ENCODE assay signal across 9 cellular contexts in genomic region chr1:36160388-36160948, GRCh38. TPM values are rescaled to one million over a fixed set of nuclear protein-coding genes. Genes with fewer than 3 reads are reported as not detected.
DNase-seq lines count a peak whose midpoint lies in the region; ATAC-seq, FAIRE-seq and TF ChIP-seq lines count a peak whose summit lies in the region.
"Had no signal": no experiment of that assay in that cellular context is flagged by ENCODE, and none has a peak within 500 bp of the region (broad histone marks: within the 10 kb centered on the region; RNA-seq: fewer than 3 reads in every experiment).

No MANE protein-coding gene starts in this region.

- no peak overlapping the region for H4K8ac ChIP-seq in mesendoderm (ENCODE audit: low read depth, low read length)

- no peak for TF ChIP-seq EP300 in K562 (IDR thresholded peaks at IDR 0.05; ENCODE audit: low read length)

- H3K27me3 Mint-ChIP-seq in activated naive CD4-positive, alpha-beta T cell treated with anti-CD3 and anti-CD28 coated beads, Interleukin-2, amount 10 ng/mL, durations not matched to agents 7 days and 5 days = no peaks in the 10 kb centered on the region

- H3K9me3 ChIP-seq in K562 (replicated peaks; ENCODE audit: control insufficient read depth, insufficient read depth, low read depth, low read length) (no peaks in the 10 kb centered on the region), upper lobe of right lung (no peaks in the 10 kb centered on the region)

- H3K9ac ChIP-seq in K562 (ENCODE audit: insufficient read depth in 1 of 2, low read depth in 2 of 2, low read length in 2 of 2) (peak overlapping the region; percentile 74 to 89), mesendoderm (ENCODE audit: low read length) (peak overlapping the region; percentile 86)
- H3K9ac ChIP-seq: KMS-11 had no signal

- H2BK120ac ChIP-seq in mesendoderm (ENCODE audit: low read depth, low read length) = peak overlapping the region; percentile 54

- H4K5ac ChIP-seq in mesendoderm (ENCODE audit: low read length) = no peak overlapping the region

- in situ Hi-C loops in K562 (cut with MboI) = no loop called here

- H3K4ac ChIP-seq in mesendoderm (ENCODE audit: low read depth, low read length) = peak overlapping the region; percentile 89

- H3K9me3 Mint-ChIP-seq in activated naive CD4-positive, alpha-beta T cell treated with anti-CD3 and anti-CD28 coated beads, Interleukin-2, amount 10 ng/mL, durations not matched to agents 7 days and 5 days = no peaks in the 10 kb centered on the region

- peak overlapping the region; percentile 91 for H3K27ac Mint-ChIP-seq in activated naive CD4-positive, alpha-beta T cell treated with anti-CD3 and anti-CD28 coated beads, Interleukin-2, amount 10 ng/mL, durations not matched to agents 7 days and 5 days

- peaks cover 69% of the 10 kb centered on the region for H3K4me1 Mint-ChIP-seq in activated naive CD4-positive, alpha-beta T cell treated with anti-CD3 and anti-CD28 coated beads, Interleukin-2, amount 10 ng/mL, durations not matched to agents 7 days and 5 days

- ATAC-seq in K562 (no peak), upper lobe of right lung (no peak), HG02588 (IDR thresholded peaks at IDR 0.05; ENCODE audit: unreplicated experiment) (no peak)

- intact Hi-C loops in K562 (cut with micrococcal nuclease) (no loop called here), upper lobe of right lung (cut with DNase I) (no loop called here)

- peaks cover 51% of the 10 kb centered on the region for H3K79me1 ChIP-seq in mesendoderm (ENCODE audit: low read length)

- H3K4me3 ChIP-seq in K562 = peak overlapping the region; percentile 37
- no peak overlapping the region for H3K4me3 ChIP-seq in mesendoderm (ENCODE audit: low read length)
- peak overlapping the region; percentile 47 for H3K4me3 ChIP-seq in upper lobe of right lung

- H3K36me3 ChIP-seq in K562 (ENCODE audit: control insufficient read depth, insufficient read depth, low read length) = peaks cover 41% of the 10 kb centered on the region
- peaks cover 2% of the 10 kb centered on the region for H3K36me3 ChIP-seq in mesendoderm (ENCODE audit: control insufficient read depth, insufficient read depth, low read length)
- H3K36me3 ChIP-seq in upper lobe of right lung = no peaks in the 10 kb centered on the region

- H3K9me1 ChIP-seq in K562 (ENCODE audit: control insufficient read depth, insufficient read depth, low read length) = peaks cover 4% of the 10 kb centered on the region

- peak overlapping the region; percentile 31 for H2BK5ac ChIP-seq in mesendoderm (ENCODE audit: low read length)

- H3K56ac ChIP-seq in mesendoderm (ENCODE audit: low read length) = peak overlapping the region; percentile 89

- WGBS in K562 (ENCODE audit: insufficient coverage, low coverage, missing lambda C conversion rate) = 62% methylated on average over 4 of the region's 4 CpGs
- WGBS in mesendoderm (ENCODE audit: extremely low coverage, insufficient coverage, low lambda C conversion rate) = no CpG with 5 or more reads among the region's 4 CpGs

- H3K18ac ChIP-seq in mesendoderm (ENCODE audit: low read length) = peak overlapping the region; percentile 65

- H2BK15ac ChIP-seq in mesendoderm (replicated peaks; ENCODE audit: low read depth) = no peak overlapping the region

- peak overlapping the region; percentile 82 for H3K4me2 ChIP-seq in K562 (ENCODE audit: insufficient read depth, low read length)
- H3K4me2 ChIP-seq in mesendoderm (ENCODE audit: low read length) = no peak overlapping the region
- H3K4me2 ChIP-seq: KMS-11 had no signal

- no peak for TF ChIP-seq CTCF in K562 (IDR thresholded peaks at IDR 0.05 in 2 of 3, conservative IDR thresholded peaks at IDR 0.05 in 1 of 3; ENCODE audit: insufficient read depth in 2 of 3, low read depth in 1 of 3, low read length in 3 of 3)
- TF ChIP-seq CTCF in upper lobe of right lung (IDR thresholded peaks at IDR 0.05) = no peak

- no peaks in the 10 kb centered on the region for H3K27me3 ChIP-seq in K562 (ENCODE audit: control insufficient read depth in 2 of 2, insufficient read depth in 2 of 2, low read length in 2 of 2)
- H3K27me3 ChIP-seq in mesendoderm (ENCODE audit: insufficient read depth, low read length, poor library complexity) = no peaks in the 10 kb centered on the region
- H3K27me3 ChIP-seq in upper lobe of right lung = no peaks in the 10 kb centered on the region

- peak overlapping the region; percentile 71 for H3K4me3 Mint-ChIP-seq in activated naive CD4-positive, alpha-beta T cell treated with anti-CD3 and anti-CD28 coated beads, Interleukin-2, amount 10 ng/mL, durations not matched to agents 7 days and 5 days

- DNase-seq in activated naive CD4-positive, alpha-beta T cell treated with anti-CD3 and anti-CD28 coated beads, Interleukin-2, amount 10 ng/mL, durations not matched to agents 7 days and 5 days = no peak
- DNase-seq in activated naive CD4-positive, alpha-beta T cell treated with anti-CD3 and anti-CD28 coated beads, Interleukin-2, amount 50 U/mL, for 16 hours = no peak
- no peak for DNase-seq in K562 (ENCODE audit: extremely low read depth in 1 of 4, low spot score in 3 of 4)
- no peak for DNase-seq in mesendoderm
- no peak for DNase-seq in upper lobe of right lung
- no peak for DNase-seq in MV-4-11 (lab: John Stamatoyannopoulos, UW)
- DNase-seq in H54 (ENCODE audit: insufficient read length, low spot score) = no peak

- peak overlapping the region; percentile 91 for H2AK5ac ChIP-seq in mesendoderm (ENCODE audit: low read length)

- peak overlapping the region; percentile 76 for H3K27ac ChIP-seq in K562 (ENCODE audit: extremely low read depth, low read depth, low read length)
- peak overlapping the region; percentile 74 for H3K27ac ChIP-seq in mesendoderm (ENCODE audit: low read depth, low read length)
- H3K27ac ChIP-seq in upper lobe of right lung = peak overlapping the region; percentile 93
- H3K27ac ChIP-seq: KMS-11 had no signal

- peaks cover 56% of the 10 kb centered on the region for H3K36me3 Mint-ChIP-seq in activated naive CD4-positive, alpha-beta T cell treated with anti-CD3 and anti-CD28 coated beads, Interleukin-2, amount 10 ng/mL, durations not matched to agents 7 days and 5 days

- POLR2A ChIA-PET in K562 (lab: Yijun Ruan, JAX) = interaction anchor here (0.6 to 5.5 kb wide), 19 partner anchors 10 to 1649 kb away, joined by 3 to 42 read pairs (median 3); partner anchors contain the start of genes MRPS15, THRAP3 and TRAPPC3

- FAIRE-seq in K562 (lab: Jason Lieb, UNC) (peak; percentile 48), H54 (lab: Jason Lieb, UNC) (no peak)

- peaks cover 91% of the 10 kb centered on the region for H3K79me2 ChIP-seq in K562 (ENCODE audit: control insufficient read depth, insufficient read depth, low read length)
- H3K79me2 ChIP-seq in mesendoderm (ENCODE audit: control insufficient read depth, insufficient read depth, low read length) = peaks cover 64% of the 10 kb centered on the region

- H3K4me1 ChIP-seq in K562 (replicated peaks in 1 of 2; ENCODE audit: control insufficient read depth in 2 of 2, insufficient read depth in 2 of 2, low read length in 2 of 2) = peaks cover 42 to 59% of the 10 kb centered on the region in 2 experiments
- H3K4me1 ChIP-seq in mesendoderm (ENCODE audit: control insufficient read depth, low read depth, low read length) = peaks cover 23% of the 10 kb centered on the region
- peaks cover 67% of the 10 kb centered on the region for H3K4me1 ChIP-seq in upper lobe of right lung

- CTCF ChIA-PET in activated naive CD4-positive, alpha-beta T cell treated with anti-CD3 and anti-CD28 coated beads, Interleukin-2, amount 10 ng/mL, durations not matched to agents 7 days and 5 days (lab: Charles Lee) = interaction anchor here (0.6 to 8.2 kb wide), 8 partner anchors 10 to 147 kb away, joined by 3 to 72 read pairs (median 4); partner anchors contain the start of gene TRAPPC3
- CTCF ChIA-PET in K562 (lab: Yijun Ruan, JAX; ENCODE audit: low intra/inter-chr PET ratio) = interaction anchor here (1.5 kb wide), 1 partner anchor 61 kb away, joined by 7 read pairs; no protein-coding TSS in a partner anchor

- TF ChIP-seq POLR2A in K562 (conservative IDR thresholded peaks at IDR 0.05) (no peak), H54 (IDR thresholded peaks at IDR 0.05; ENCODE audit: low read depth, low read length) (no peak)

- BruUV-seq in K562 (replicated peaks; lab: Mats Ljungman, UMichigan) = no TSS peak

- TF ChIP-seq RAD21 in K562 (CRISPR knock-in tag; conservative IDR thresholded peaks at IDR 0.05 in 1 of 2, IDR thresholded peaks at IDR 0.05 in 1 of 2) = no peak

- H3K23ac ChIP-seq in mesendoderm (ENCODE audit: low read length) = peak overlapping the region; percentile 66

- H4K20me1 ChIP-seq in K562 (replicated peaks; ENCODE audit: control insufficient read depth, insufficient read depth, low read length) = 0 out of 2 replicates have a peak, but pooled peaks cover 3% of the 10 kb centered on the region

- peak overlapping the region; percentile 85 for H2AFZ ChIP-seq in K562 (ENCODE audit: low read depth, low read length)

RNA-seq across cellular contexts. Expression of gene MAP7D1, which starts 4.5 kb away (rescaled TPM):
- 28.8 and 80.6 TPM in 2 replicates for total RNA-seq in K562 (2011; cell fraction: chromatin; rRNA removed; ENCODE audit: low replicate concordance)
- 47.5 and 62.2 TPM in 2 replicates for total RNA-seq in K562 (2011; cell fraction: nucleolus; rRNA removed)
- total RNA-seq in K562 (2011; cell fraction: nucleoplasm; rRNA removed) = 37.8 and 52.2 TPM in 2 replicates
- 72.8 and 74.4 TPM in 2 replicates for total RNA-seq in K562 (2014; rRNA removed)
- total RNA-seq in K562 (2014; rRNA removed; fragmentation: Illumina TruSeq; extraction: Trizol) = 17.4 and 20.8 TPM in 2 replicates
- total RNA-seq in K562 (2015; rRNA removed; fragmentation: Illumina TruSeq; extraction: Trizol) = 34.5 and 37.8 TPM in 2 replicates
- 101 and 108 TPM in 2 replicates for total RNA-seq in K562 (2021)
- 17.2 and 18.4 TPM in 2 replicates for polyA plus RNA-seq in K562 (2011; rRNA removed)
- polyA plus RNA-seq in K562 (2011; cell fraction: cytosol; rRNA removed) = 14.6 and 28.7 TPM in 2 replicates
- 34.1 and 46.2 TPM in 2 replicates for polyA plus RNA-seq in K562 (2011; cell fraction: nucleus; rRNA removed)
- polyA plus RNA-seq in K562 (2012) = 51.5 and 56.5 TPM in 2 replicates
- polyA plus RNA-seq in K562 (2014; fragmentation: Illumina TruSeq; extraction: Trizol) = 49.2 and 53.7 TPM in 2 replicates
- 1 to 10 TPM; 3.6 to 4.4 TPM for polyA plus RNA-seq in K562 (2014; fragmentation: Nextera tagmentation; extraction: Ambion mirVana)
- polyA plus RNA-seq in K562 (2014; rRNA removed) = 53.8 and 54.7 TPM in 2 replicates
- polyA minus RNA-seq in K562 (2011; rRNA and poly(A)+ RNA removed) = 8.2 and 9.2 TPM in 2 replicates
- 31.8 and 55.1 TPM in 2 replicates for polyA minus RNA-seq in K562 (2011; cell fraction: cytosol; rRNA and poly(A)+ RNA removed)
- polyA minus RNA-seq in K562 (2011; cell fraction: nucleus; rRNA and poly(A)+ RNA removed) = 13.1 and 14.8 TPM in 2 replicates
- 38.9 TPM for polyA plus RNA-seq in mesendoderm (2013, experiment 1 of 2)
- polyA plus RNA-seq in mesendoderm (2013, experiment 2 of 2) = 40.0 TPM
- 114 TPM for total RNA-seq in upper lobe of right lung

RNA-seq across cellular contexts. Expression of gene TRAPPC3, which starts 11.2 kb away (rescaled TPM):
- total RNA-seq in K562 (2011; cell fraction: chromatin; rRNA removed; ENCODE audit: low replicate concordance) = 60.6 and 88.2 TPM in 2 replicates
- total RNA-seq in K562 (2011; cell fraction: nucleolus; rRNA removed) = 67.4 and 71.0 TPM in 2 replicates
- 76.7 and 96.0 TPM in 2 replicates for total RNA-seq in K562 (2011; cell fraction: nucleoplasm; rRNA removed)
- total RNA-seq in K562 (2014; rRNA removed) = 132 and 141 TPM in 2 replicates
- total RNA-seq in K562 (2014; rRNA removed; fragmentation: Illumina TruSeq; extraction: Trizol) = 109 and 114 TPM in 2 replicates
- 112 and 115 TPM in 2 replicates for total RNA-seq in K562 (2015; rRNA removed; fragmentation: Illumina TruSeq; extraction: Trizol)
- total RNA-seq in K562 (2021) = 83.4 and 90.9 TPM in 2 replicates
- polyA plus RNA-seq in K562 (2011; rRNA removed) = 128 and 141 TPM in 2 replicates
- polyA plus RNA-seq in K562 (2011; cell fraction: cytosol; rRNA removed) = 75.6 and 128 TPM in 2 replicates
- polyA plus RNA-seq in K562 (2011; cell fraction: nucleus; rRNA removed) = 80.4 and 107 TPM in 2 replicates
- 109 and 110 TPM in 2 replicates for polyA plus RNA-seq in K562 (2012)
- 127 and 140 TPM in 2 replicates for polyA plus RNA-seq in K562 (2014; fragmentation: Illumina TruSeq; extraction: Trizol)
- polyA plus RNA-seq in K562 (2014; fragmentation: Nextera tagmentation; extraction: Ambion mirVana) = 10 to 100 TPM; 20.6 to 41.8 TPM
- polyA plus RNA-seq in K562 (2014; rRNA removed) = 119 and 142 TPM in 2 replicates
- polyA minus RNA-seq in K562 (2011; rRNA and poly(A)+ RNA removed) = 47.8 and 54.0 TPM in 2 replicates
- polyA minus RNA-seq in K562 (2011; cell fraction: cytosol; rRNA and poly(A)+ RNA removed) = 29.4 and 32.5 TPM in 2 replicates
- polyA minus RNA-seq in K562 (2011; cell fraction: nucleus; rRNA and poly(A)+ RNA removed) = 18.6 and 31.1 TPM in 2 replicates
- polyA plus RNA-seq in mesendoderm (2013, experiment 1 of 2) = 40.2 TPM
- polyA plus RNA-seq in mesendoderm (2013, experiment 2 of 2) = 41.3 TPM
- 63.1 TPM for total RNA-seq in upper lobe of right lung

RNA-seq across cellular contexts. Expression of gene COL8A2, which starts 35.4 kb away (rescaled TPM):
- total RNA-seq in K562 (2011; cell fraction: chromatin; rRNA removed; ENCODE audit: low replicate concordance) = 0.07 and 0.11 TPM in 2 replicates
- 0.13 and 0.17 TPM in 2 replicates for total RNA-seq in K562 (2011; cell fraction: nucleolus; rRNA removed)
- 0.07 TPM in 1 of 2 replicates, not detected in the other for total RNA-seq in K562 (2011; cell fraction: nucleoplasm; rRNA removed)
- total RNA-seq in K562 (2014; rRNA removed) (0.14 TPM in 1 of 2 replicates, not detected in the other), K562 (2014; rRNA removed; fragmentation: Illumina TruSeq; extraction: Trizol) (0.03 TPM in 1 of 2 replicates, not detected in the other), K562 (2015; rRNA removed; fragmentation: Illumina TruSeq; extraction: Trizol) (not detected in 2 replicates), K562 (2021) (0.04 and 0.09 TPM in 2 replicates), upper lobe of right lung (16.2 TPM)
- polyA plus RNA-seq in K562 (2011; rRNA removed) (0.04 TPM in 2 replicates), K562 (2014; fragmentation: Illumina TruSeq; extraction: Trizol) (0.07 TPM in 1 of 2 replicates, not detected in the other), K562 (2014; fragmentation: Nextera tagmentation; extraction: Ambion mirVana) (not detected), K562 (2014; rRNA removed) (0.03 TPM in 1 of 2 replicates, not detected in the other)
- 0.09 TPM in 1 of 2 replicates, not detected in the other for polyA plus RNA-seq in K562 (2011; cell fraction: cytosol; rRNA removed)
- 0.11 TPM in 1 of 2 replicates, not detected in the other for polyA plus RNA-seq in K562 (2011; cell fraction: nucleus; rRNA removed)
- 0.01 and 0.07 TPM in 2 replicates for polyA plus RNA-seq in K562 (2012)
- polyA minus RNA-seq in K562 (2011; rRNA and poly(A)+ RNA removed) = not detected in 2 replicates
- not detected in 2 replicates for polyA minus RNA-seq in K562 (2011; cell fraction: cytosol; rRNA and poly(A)+ RNA removed)
- 0.13 TPM in 1 of 2 replicates, not detected in the other for polyA minus RNA-seq in K562 (2011; cell fraction: nucleus; rRNA and poly(A)+ RNA removed)
- 0.49 TPM for polyA plus RNA-seq in mesendoderm (2013, experiment 1 of 2)
- 0.50 TPM for polyA plus RNA-seq in mesendoderm (2013, experiment 2 of 2)

Comparison
In these comparisons a context has a peak if more than half of its experiments do, and no peak if none do; other contexts are left out.
1. RNA of gene COL8A2, which starts 35.4 kb away (total RNA-seq): 16.2 TPM in upper lobe of right lung (single experiment); 0.03 to 0.17 TPM in K562; every median in the first group is over 10 times any median in the second.
2. Peak in every context shown above with its lines, with median percentiles within 50 percentile points of each other: H3K27ac ChIP-seq.